13 cellular contexts compared by ENCODE assay signal in genomic region chr11:126197277-126197939, GRCh38. TPM values are rescaled to one million over a fixed set of nuclear protein-coding genes. Genes with fewer than 3 reads are reported as not detected.
A peak's percentile ranks its signal among the peaks of the same experiment; 100 is the strongest.
DNase-seq lines count a peak whose midpoint lies in the region; ATAC-seq, FAIRE-seq and TF ChIP-seq lines count a peak whose summit lies in the region.
"Had no signal": no experiment of that assay in that cellular context is flagged by ENCODE, and none has a peak within 500 bp of the region (broad histone marks: within the 10 kb centered on the region; RNA-seq: fewer than 3 reads in every experiment).

No MANE protein-coding gene starts in this region.

- TF ChIP-seq RAD21 in GM12878 (IDR thresholded peaks at IDR 0.05; ENCODE audit: insufficient read depth, low read depth, low read length) = no peak

- POLR2A ChIA-PET in GM12878 (lab: Charles Lee) = interaction anchor here (0.9 to 1.4 kb wide), 3 partner anchors 8 to 21 kb away, joined by 3 to 6 read pairs (median 4); partner anchors contain the start of gene RPUSD4

- peak; percentile 61 for ATAC-seq in HG02571 (IDR thresholded peaks at IDR 0.05; ENCODE audit: unreplicated experiment)
- peak; percentile 74 for ATAC-seq in GM12878
- peak; percentile 58 to 94 (median 77) for ATAC-seq in right lobe of liver
- no peak for ATAC-seq in HG03565 (IDR thresholded peaks at IDR 0.05; ENCODE audit: unreplicated experiment)

- intact Hi-C loops in GM12878 (cut with micrococcal nuclease; ENCODE audit: unreplicated experiment) (no loop called here), right lobe of liver (cut with DNase I) (no loop called here), ovary (cut with DNase I) (no loop called here)

- H3K9ac ChIP-seq in GM12878 (ENCODE audit: control insufficient read depth, insufficient read depth, low read length) = no peak overlapping the region

- SMC1A ChIA-PET in GM12878 (lab: Charles Lee; ENCODE audit: uncharacterized antibody, unreplicated experiment) = interaction anchor here (1.1 to 6.6 kb wide), 5 partner anchors 8 to 274 kb away, joined by 3 to 61 read pairs (median 4); partner anchors contain the start of gene RPUSD4

- H3K79me2 ChIP-seq in GM12878 (ENCODE audit: control insufficient read depth, insufficient read depth, low read length) = no peaks in the 10 kb centered on the region

- in situ Hi-C loops in ACHN (cut with HindIII; ENCODE audit: low pct_ligation_motif_present, low pct_unique_long_range_greater_than_20kb, low sequenced_read_pairs) = no loop called here
- in situ Hi-C loops in GM12878 (cut with MboI) = no loop called here

- peak; percentile 85 for DNase-seq in ACHN
- DNase-seq in GM12878 (ENCODE audit: low read depth, low spot score) = no peak
- peak in 2 of 3 donors; percentile 62 to 73 for DNase-seq in right lobe of liver
- DNase-seq in ovary = no peak
- DNase-seq in CD1c-positive myeloid dendritic cell (ENCODE audit: extremely low spot score) = no peak
- DNase-seq in OCI-M1 (lab: John Stamatoyannopoulos, UW) = no peak
- DNase-seq: activated CD4-positive, alpha-beta T cell treated with anti-CD3 and anti-CD28 coated beads, Interleukin-2, amount 50 U/mL, for 48 hours; activated naive CD4-positive, alpha-beta T cell treated with Interleukin-2 at 50 U/mL for 16 hours; NCI-H1105 treated with DMSO at 0.1 percent for 48 hours had no signal

- no peak for FAIRE-seq in GM12878 (lab: Jason Lieb, UNC)
- FAIRE-seq: colon had no signal

- no peak overlapping the region for H3K27ac ChIP-seq in GM12878 (ENCODE audit: control insufficient read depth, insufficient read depth)
- H3K27ac ChIP-seq in right lobe of liver = peak overlapping the region in 1 of 3 donors; percentile 33
- no peak overlapping the region for H3K27ac ChIP-seq in ovary
- H3K27ac ChIP-seq: thoracic aorta had no signal

- H3K9me3 ChIP-seq in GM12878 (replicated peaks; ENCODE audit: control insufficient read depth, insufficient read depth, low read length) (peaks cover 15% of the 10 kb centered on the region), right lobe of liver (no peaks in the 10 kb centered on the region), ovary (no peaks in the 10 kb centered on the region)
- H3K9me3 ChIP-seq: thoracic aorta had no signal

- no peak for TF ChIP-seq EP300 in GM12878 (IDR thresholded peaks at IDR 0.05; ENCODE audit: borderline replicate concordance in 1 of 2, control insufficient read depth in 1 of 2, low read depth in 2 of 2, low read length in 2 of 2)
- no peak for TF ChIP-seq EP300 in ovary (IDR thresholded peaks at IDR 0.05)

- H3K4me1 ChIP-seq in GM12878 (ENCODE audit: control insufficient read depth, insufficient read depth, low read length) (no peaks in the 10 kb centered on the region), right lobe of liver (peaks cover 0 to 10% (median 2%) of the 10 kb centered on the region in 4 donors), ovary (ENCODE audit: insufficient read depth) (no peaks in the 10 kb centered on the region)

- no peak overlapping the region for H3K4me3 ChIP-seq in GM12878
- H3K4me3 ChIP-seq in right lobe of liver = no peak overlapping the region
- no peak overlapping the region for H3K4me3 ChIP-seq in ovary
- H3K4me3 ChIP-seq: thoracic aorta had no signal

- no peak for TF ChIP-seq POLR2A in GM12878 (IDR thresholded peaks at IDR 0.05; ENCODE audit: low read depth, low read length)
- no peak for TF ChIP-seq POLR2A in right lobe of liver (IDR thresholded peaks at IDR 0.05)
- TF ChIP-seq POLR2A in ovary (IDR thresholded peaks at IDR 0.05) = no peak

- no peaks in the 10 kb centered on the region for H3K27me3 ChIP-seq in GM12878 (replicated peaks in 1 of 2; ENCODE audit: control insufficient read depth in 2 of 2, insufficient read depth in 2 of 2, low read length in 1 of 2)
- no peaks in the 10 kb centered on the region for H3K27me3 ChIP-seq in right lobe of liver
- no peaks in the 10 kb centered on the region for H3K27me3 ChIP-seq in ovary

- no peak overlapping the region for H2AFZ ChIP-seq in GM12878 (ENCODE audit: control insufficient read depth, low read depth, low read length)

- TF ChIP-seq CTCF in GM12878 (IDR thresholded peaks at IDR 0.05 in 2 of 3, conservative IDR thresholded peaks at IDR 0.05 in 1 of 3; ENCODE audit: control insufficient read depth in 2 of 3, extremely low read depth in 1 of 3, insufficient read depth in 1 of 3, low read depth in 3 of 3, low read length in 3 of 3) = no peak
- no peak for TF ChIP-seq CTCF in right lobe of liver (IDR thresholded peaks at IDR 0.05)
- no peak for TF ChIP-seq CTCF in ovary (IDR thresholded peaks at IDR 0.05)

- H3K36me3 ChIP-seq in GM12878 (ENCODE audit: control insufficient read depth in 2 of 2, insufficient read depth in 2 of 2, low read length in 1 of 2) (peaks cover 15 to 26% of the 10 kb centered on the region in 2 experiments), right lobe of liver (peaks cover 0 to 16% (median 3%) of the 10 kb centered on the region in 4 donors), ovary (no peaks in the 10 kb centered on the region)

- no TSS peak for BruUV-seq in GM12878 (replicated peaks; lab: Mats Ljungman, UMichigan)

- CTCF ChIA-PET in GM12878 (lab: Yijun Ruan, JAX) = interaction anchor here (1.0 to 2.5 kb wide), 4 partner anchors 32 to 274 kb away, joined by 3 to 17 read pairs (median 8); no protein-coding TSS in a partner anchor

- no peak overlapping the region for H3K4me2 ChIP-seq in GM12878 (ENCODE audit: control insufficient read depth, insufficient read depth)

- H4K20me1 ChIP-seq in GM12878 (ENCODE audit: control insufficient read depth, insufficient read depth) = no peaks in the 10 kb centered on the region

- RAD21 ChIA-PET in GM12878 (lab: Charles Lee; ENCODE audit: unreplicated experiment) = interaction anchor here (0.5 to 0.9 kb wide), 2 partner anchors 193 to 255 kb away, joined by 3 to 4 read pairs; no protein-coding TSS in a partner anchor

- WGBS in GM12878 (ENCODE audit: insufficient coverage, insufficient replicate concordance, low lambda C conversion rate, missing lambda C conversion rate) = 89% methylated on average over 7 of the region's 7 CpGs
- 58% methylated on average over 5 of the region's 7 CpGs for WGBS in right lobe of liver (ENCODE audit: insufficient coverage, low coverage, low lambda C conversion rate, missing lambda C conversion rate)
- 89 to 94% (median 92%) methylated on average over 7 of the region's 7 CpGs for WGBS in ovary, 3 donors

TF ChIP-seq in GM12878, 131 proteins besides CTCF, POLR2A, EP300 and RAD21:
- peak; percentile 90 for TF ChIP-seq TCF12 (IDR thresholded peaks at IDR 0.05; ENCODE audit: low read depth, low read length)
- no peak for TF ChIP-seq USF1 (IDR thresholded peaks at IDR 0.05; ENCODE audit: borderline replicate concordance, extremely low read length, insufficient read depth, low read depth, low read length)

RNA-seq across cellular contexts. Expression of gene RPUSD4, which starts 14.0 kb away (rescaled TPM):
- total RNA-seq in GM12878 (2013; cell fraction: nucleolus; rRNA removed) = 53.5 and 59.9 TPM in 2 replicates
- total RNA-seq in GM12878 (2014; rRNA removed) (30.6 and 31.0 TPM in 2 replicates), GM12878 (2014; rRNA removed; fragmentation: Illumina TruSeq; extraction: Trizol) (29.6 and 32.5 TPM in 2 replicates), GM12878 (2021) (40.6 and 46.8 TPM in 2 replicates), right lobe of liver (10 to 100 TPM; 12.8 to 18.5 (median 14.2) TPM), ovary (10 to 100 TPM; 18.2 to 29.0 (median 26.2) TPM)
- 24.3 TPM for polyA plus RNA-seq in GM12878 (2011; ENCODE audit: low read depth)
- polyA plus RNA-seq in GM12878 (2011; rRNA removed) (40.3 and 47.6 TPM in 2 replicates), GM12878 (2014; fragmentation: Illumina TruSeq; extraction: Trizol) (30.7 and 34.4 TPM in 2 replicates), GM12878 (2014; fragmentation: Nextera tagmentation; extraction: Ambion mirVana) (10 to 100 TPM; 24.5 to 25.9 TPM), GM12878 (2014; rRNA removed) (38.7 and 43.7 TPM in 2 replicates), GM12878 (2016; fragmentation: Nextera tagmentation; extraction: Ambion mirVana) (10 to 100 TPM; 28.8 to 29.0 TPM), ovary (10 to 100 TPM; 21.6 to 30.3 TPM)
- polyA plus RNA-seq in GM12878 (2011; cell fraction: cytosol; rRNA removed) = 59.9 and 64.4 TPM in 2 replicates
- polyA plus RNA-seq in GM12878 (2011; cell fraction: nucleus; rRNA removed) = 57.6 and 59.3 TPM in 2 replicates
- polyA plus RNA-seq in GM12878 (2012) = 28.8 and 29.9 TPM in 2 replicates
- 131 and 136 TPM in 2 replicates for polyA minus RNA-seq in GM12878 (2011; rRNA and poly(A)+ RNA removed)
- polyA minus RNA-seq in GM12878 (2011; cell fraction: cytosol; rRNA and poly(A)+ RNA removed) = 17.0 and 18.8 TPM in 2 replicates
- 25.9 and 42.1 TPM in 2 replicates for polyA minus RNA-seq in GM12878 (2011; cell fraction: nucleus; rRNA and poly(A)+ RNA removed)

RNA-seq across cellular contexts. Expression of gene FAM118B, which starts 14.2 kb away (rescaled TPM):
- total RNA-seq in GM12878 (2013; cell fraction: nucleolus; rRNA removed) = 15.7 and 19.1 TPM in 2 replicates
- 13.8 and 14.5 TPM in 2 replicates for total RNA-seq in GM12878 (2014; rRNA removed)
- 16.5 and 16.6 TPM in 2 replicates for total RNA-seq in GM12878 (2014; rRNA removed; fragmentation: Illumina TruSeq; extraction: Trizol)
- 12.0 and 15.0 TPM in 2 replicates for total RNA-seq in GM12878 (2021)
- polyA plus RNA-seq in GM12878 (2011; ENCODE audit: low read depth) = 4.8 TPM
- 16.6 and 18.1 TPM in 2 replicates for polyA plus RNA-seq in GM12878 (2011; rRNA removed)
- 9.1 and 10.0 TPM in 2 replicates for polyA plus RNA-seq in GM12878 (2011; cell fraction: cytosol; rRNA removed)
- 7.4 and 7.9 TPM in 2 replicates for polyA plus RNA-seq in GM12878 (2011; cell fraction: nucleus; rRNA removed)
- 6.3 and 7.4 TPM in 2 replicates for polyA plus RNA-seq in GM12878 (2012)
- 13.8 and 15.0 TPM in 2 replicates for polyA plus RNA-seq in GM12878 (2014; fragmentation: Illumina TruSeq; extraction: Trizol)
- polyA plus RNA-seq in GM12878 (2014; fragmentation: Nextera tagmentation; extraction: Ambion mirVana) = 10 to 100 TPM; 21.3 to 24.7 TPM
- 12.1 and 12.8 TPM in 2 replicates for polyA plus RNA-seq in GM12878 (2014; rRNA removed)
- 10 to 100 TPM; 29.0 to 29.7 TPM for polyA plus RNA-seq in GM12878 (2016; fragmentation: Nextera tagmentation; extraction: Ambion mirVana)
- polyA minus RNA-seq in GM12878 (2011; rRNA and poly(A)+ RNA removed) = 8.3 and 9.3 TPM in 2 replicates
- polyA minus RNA-seq in GM12878 (2011; cell fraction: cytosol; rRNA and poly(A)+ RNA removed) = 2.3 and 2.4 TPM in 2 replicates
- polyA minus RNA-seq in GM12878 (2011; cell fraction: nucleus; rRNA and poly(A)+ RNA removed) = 6.8 and 9.9 TPM in 2 replicates
- 1 to 10 TPM; 4.6 to 8.3 (median 5.8) TPM for total RNA-seq in right lobe of liver
- 10 to 100 TPM in 6 of 7 donors, 1 to 10 TPM in 1; 7.3 to 18.5 (median 12.7) TPM for total RNA-seq in ovary
- 10 to 100 TPM in 1 of 2 donors, 1 to 10 TPM in 1; 7.4 to 18.9 TPM for polyA plus RNA-seq in ovary

Comparison
In these comparisons a context has a peak if more than half of its experiments do, and no peak if none do; other contexts are left out.
1. DNase-seq: peak in ACHN (single experiment) and right lobe of liver (2 of 3); none in GM12878 (single experiment), ovary (0 of 5), CD1c-positive myeloid dendritic cell (single experiment) and OCI-M1 (single experiment).